ENCODE assay signal across 28 cellular contexts in genomic region chr14:54256156-54256555, GRCh38.
"Had no signal": no experiment of that assay in that cellular context is flagged by ENCODE, and none has a peak within 500 bp of the region (broad histone marks: within the 10 kb centered on the region; RNA-seq: fewer than 3 reads in every experiment).

No MANE protein-coding gene starts in this region.

- H3K27ac ChIP-seq: brain microvascular endothelial cell, coronary artery, epithelial cell of prostate, esophagus squamous epithelium, gastroesophageal sphincter, heart right ventricle had no signal

- H3K4me1 Mint-ChIP-seq: activated T-helper 17 cell treated with anti-CD3 and anti-CD28 coated beads, Interleukin-2, amount 50 U/mL, for 72 hours; central memory CD8-positive, alpha-beta T cell had no signal

- H3K36me3 ChIP-seq: brain microvascular endothelial cell, esophagus squamous epithelium, gastroesophageal sphincter, heart right ventricle had no signal

- H3K36me3 Mint-ChIP-seq: activated naive CD8-positive, alpha-beta T cell had no signal

- H3K9me3 Mint-ChIP-seq: activated CD8-positive, alpha-beta T cell treated with anti-CD3 and anti-CD28 coated beads for 36 hours; activated T-cell treated with anti-CD3 and anti-CD28 coated beads, Interleukin-2, amount 50 U/mL, for 4 hours; activated T-helper 17 cell treated with anti-CD3 and anti-CD28 coated beads, Interleukin-2, amount 50 U/mL, for 72 hours; central memory CD8-positive, alpha-beta T cell; dendritic cell treated with granulocyte-macrophage colony-stimulating factor and Interleukin-4, amounts not matched to agents 40 ng/mL and 50 ng/mL, for 4 days; effector memory CD8-positive, alpha-beta T cell had no signal

- H3K4me3 Mint-ChIP-seq: activated CD8-positive, alpha-beta T cell treated with anti-CD3 and anti-CD28 coated beads for 36 hours; activated naive CD8-positive, alpha-beta T cell; activated T-cell treated with anti-CD3 and anti-CD28 coated beads, Interleukin-2, amount 50 U/mL, for 4 hours; activated T-helper 17 cell treated with anti-CD3 and anti-CD28 coated beads, Interleukin-2, amount 50 U/mL, for 72 hours; central memory CD8-positive, alpha-beta T cell; dendritic cell treated with granulocyte-macrophage colony-stimulating factor and Interleukin-4, amounts not matched to agents 40 ng/mL and 50 ng/mL, for 4 days; effector memory CD8-positive, alpha-beta T cell had no signal

- H3K4me1 ChIP-seq: gastroesophageal sphincter, heart right ventricle had no signal

- H3K4me3 ChIP-seq: coronary artery, esophagus squamous epithelium, gastroesophageal sphincter, heart right ventricle had no signal

- H3K27ac Mint-ChIP-seq: activated CD8-positive, alpha-beta T cell treated with anti-CD3 and anti-CD28 coated beads for 36 hours; activated naive CD8-positive, alpha-beta T cell; activated T-helper 17 cell treated with anti-CD3 and anti-CD28 coated beads, Interleukin-2, amount 50 U/mL, for 72 hours; dendritic cell treated with granulocyte-macrophage colony-stimulating factor and Interleukin-4, amounts not matched to agents 40 ng/mL and 50 ng/mL, for 4 days; effector memory CD8-positive, alpha-beta T cell had no signal

- DNase-seq: activated CD4-positive, alpha-beta T cell treated with anti-CD3 and anti-CD28 coated beads for 4 hours; activated CD4-positive, alpha-beta T cell treated with anti-CD3 and anti-CD28 coated beads, Interleukin-2, amount 50 U/mL, for 1 hour; activated CD4-positive, alpha-beta T cell treated with anti-CD3 and anti-CD28 coated beads, Interleukin-2, amount 50 U/mL, for 48 hours; activated CD4-positive, CD25-positive, alpha-beta regulatory T cell; activated CD4-positive, CD25-positive, alpha-beta regulatory T cell treated with anti-CD3 and anti-CD28 coated beads, Interleukin-2, amount 50 U/mL, for 72 hours; activated CD8-positive, alpha-beta memory T cell treated with anti-CD3 and anti-CD28 coated beads for 24 hours; activated CD8-positive, alpha-beta T cell treated with anti-CD3 and anti-CD28 coated beads for 36 hours; activated effector memory CD4-positive, alpha-beta T cell treated with Interleukin-2 at 50 U/mL for 16 hours; activated gamma-delta T cell treated with Interleukin-2 at 50 U/mL for 16 hours; activated naive CD4-positive, alpha-beta T cell treated with anti-CD3 and anti-CD28 coated beads, Interleukin-2, amount 50 U/mL, for 16 hours; activated naive CD4-positive, alpha-beta T cell treated with Interleukin-2 at 50 U/mL for 16 hours; activated T-cell treated with anti-CD3 and anti-CD28 coated beads, Interleukin-2, amount 50 U/mL, for 4 hours; amniotic stem cell; anterior cingulate cortex; brain microvascular endothelial cell; effector CD4-positive, alpha-beta T cell; effector memory CD8-positive, alpha-beta T cell; esophagus squamous epithelium; foreskin melanocyte; heart right ventricle; T-helper 2 cell had no signal

- H3K9me3 ChIP-seq: esophagus squamous epithelium, gastroesophageal sphincter, heart right ventricle had no signal

- H3K27me3 Mint-ChIP-seq: dendritic cell treated with granulocyte-macrophage colony-stimulating factor and Interleukin-4, amounts not matched to agents 40 ng/mL and 50 ng/mL, for 4 days had no signal

- ATAC-seq: activated CD8-positive, alpha-beta T cell treated with anti-CD3 and anti-CD28 coated beads for 36 hours; activated T-cell treated with anti-CD3 and anti-CD28 coated beads, Interleukin-2, amount 50 U/mL, for 4 hours; activated T-helper 17 cell treated with anti-CD3 and anti-CD28 coated beads, Interleukin-2, amount 50 U/mL, for 72 hours; effector memory CD8-positive, alpha-beta T cell; gastroesophageal sphincter; heart right ventricle had no signal

- H3K27me3 ChIP-seq: brain microvascular endothelial cell, esophagus squamous epithelium, gastroesophageal sphincter, heart right ventricle had no signal
